Comparison of ENCODE assay signal across 16 cellular contexts in the genomic region with DNA sequence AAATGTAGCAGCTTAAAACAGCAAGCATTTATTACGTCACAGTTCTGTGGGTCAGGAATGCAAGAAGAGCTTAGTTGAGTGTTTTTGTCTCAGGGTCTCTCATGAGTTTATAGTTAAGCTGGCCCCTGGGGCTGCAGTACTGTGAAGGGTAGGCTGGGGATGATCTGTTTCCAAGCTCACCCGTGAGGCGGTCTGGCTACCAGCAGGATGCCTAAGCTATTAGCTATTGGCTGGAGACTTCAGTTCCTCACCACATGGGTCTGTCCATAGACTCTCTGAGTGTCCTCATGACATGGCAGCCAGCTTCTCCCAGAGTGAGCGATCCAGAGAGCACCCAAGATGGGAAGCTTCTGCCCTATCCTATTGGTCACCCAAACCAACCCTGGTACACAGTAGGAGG. TPM values are rescaled to one million over a fixed set of nuclear protein-coding genes. Genes with fewer than 3 reads are reported as not detected.
"Had no signal": no experiment of that assay in that cellular context is flagged by ENCODE, and none has a peak within 500 bp of the region (broad histone marks: within the 10 kb centered on the region; RNA-seq: fewer than 3 reads in every experiment).

No MANE protein-coding gene starts in this region.

- H3K27ac ChIP-seq: heart left ventricle, tibial nerve, vagina had no signal

- H3K36me3 Mint-ChIP-seq: WTC11 had no signal

- H3K4me3 Mint-ChIP-seq: activated T-helper 1 cell treated with anti-CD3 and anti-CD28 coated beads, Interleukin-12 subunit alpha, Interleukin-12 subunit beta, Interleukin-2, Interleukin-4 antibody, amounts not matched to agents 30 ng/mL and 10 ng/mL and 1 ng/mL, durations not matched to agents 14 hours and 24 hours and 36 hours; endodermal cell; mesothelial cell of epicardium; stimulated activated naive B cell treated with anti-CD40 and anti-IgM and Interleukin-4, amounts not matched to agents 10 μg/mL and 1 μg/mL and 100 μg/mL, for 72 hours; WTC11 had no signal

- H3K9me3 ChIP-seq: heart left ventricle, tibial nerve, vagina had no signal

- ATAC-seq: heart left ventricle; stimulated activated naive B cell treated with anti-CD40 and anti-IgM and Interleukin-4, amounts not matched to agents 10 μg/mL and 1 μg/mL and 100 μg/mL, for 72 hours; WTC11 had no signal

- H3K27ac Mint-ChIP-seq: activated T-helper 1 cell treated with anti-CD3 and anti-CD28 coated beads, Interleukin-12 subunit alpha, Interleukin-12 subunit beta, Interleukin-2, Interleukin-4 antibody, amounts not matched to agents 30 ng/mL and 10 ng/mL and 1 ng/mL, durations not matched to agents 14 hours and 24 hours and 36 hours; endodermal cell; mesothelial cell of epicardium; stimulated activated naive B cell treated with anti-CD40 and anti-IgM and Interleukin-4, amounts not matched to agents 10 μg/mL and 1 μg/mL and 100 μg/mL, for 72 hours; WTC11 had no signal

- H3K36me3 ChIP-seq: vagina had no signal

- H3K9me3 Mint-ChIP-seq: activated T-helper 1 cell treated with anti-CD3 and anti-CD28 coated beads, Interleukin-12 subunit alpha, Interleukin-12 subunit beta, Interleukin-2, Interleukin-4 antibody, amounts not matched to agents 30 ng/mL and 10 ng/mL and 1 ng/mL, durations not matched to agents 14 hours and 24 hours and 36 hours; endodermal cell; mesothelial cell of epicardium; stimulated activated naive B cell treated with anti-CD40 and anti-IgM and Interleukin-4, amounts not matched to agents 10 μg/mL and 1 μg/mL and 100 μg/mL, for 72 hours; WTC11 had no signal

- H3K4me3 ChIP-seq: heart left ventricle, skin epidermis, tibial nerve, vagina had no signal

- H3K27me3 Mint-ChIP-seq: stimulated activated naive B cell treated with anti-CD40 and anti-IgM and Interleukin-4, amounts not matched to agents 10 μg/mL and 1 μg/mL and 100 μg/mL, for 72 hours had no signal

- H3K27me3 ChIP-seq: heart left ventricle, tibial nerve, vagina had no signal

- DNase-seq: activated CD4-positive, alpha-beta T cell treated with anti-CD3 and anti-CD28 coated beads for 48 hours; endodermal cell; heart left ventricle; nucleus accumbens; stimulated activated CD4-positive, alpha-beta T cell treated with anti-CD3 and anti-CD28 coated beads, Interleukin-15, amount 100 ng/mL, for 24 hours; stimulated activated CD4-positive, alpha-beta T cell treated with anti-CD3 and anti-CD28 coated beads, Interleukin-4, amount 100 ng/mL, for 1 hour; stimulated activated naive B cell treated with anti-CD40 and anti-IgM and Interleukin-4, amounts not matched to agents 10 μg/mL and 1 μg/mL and 100 μg/mL, for 72 hours had no signal

RNA-seq across cellular contexts. Expression of a gene that starts 46.7 kb away (rescaled TPM):
- total RNA-seq: activated T-helper 1 cell treated with anti-CD3 and anti-CD28 coated beads, Interleukin-12 subunit alpha, Interleukin-12 subunit beta, Interleukin-2, Interleukin-4 antibody, amounts not matched to agents 30 ng/mL and 10 ng/mL and 1 ng/mL, durations not matched to agents 14 hours and 24 hours and 36 hours; astrocyte; bronchial epithelial cell; T-helper 1 cell treated with Interleukin-12 subunit alpha and Interleukin-12 subunit beta and Interleukin-4 antibody, amounts not matched to agents 30 ng/mL and 1 ng/mL, for 36 hours; vagina had no signal
